ENCODE assay signal across 8 cellular contexts in genomic region chrX:129842510-129843208, GRCh38. TPM values are rescaled to one million over a fixed set of nuclear protein-coding genes. Genes with fewer than 3 reads are reported as not detected.
DNase-seq lines count a peak whose midpoint lies in the region; ATAC-seq and TF ChIP-seq lines count a peak whose summit lies in the region.

No MANE protein-coding gene starts in this region.

- H3K4me1 Mint-ChIP-seq in immature natural killer cell: peaks cover 7 to 13% of the 10 kb centered on the region in 2 donors

- H2AK5ac ChIP-seq in IMR-90 (ENCODE audit: low read depth, low read length): 0 out of 2 replicates have a peak overlapping the region, but pooled peaks have one; percentile 3

- H3K9ac ChIP-seq in IMR-90 (ENCODE audit: low read depth, low read length) (peak overlapping the region; percentile 39), smooth muscle cell (ENCODE audit: low read depth) (peak overlapping the region; percentile 75)

- peak overlapping the region; percentile 67 for H3K4ac ChIP-seq in IMR-90 (ENCODE audit: low read depth, low read length)

- no peaks in the 10 kb centered on the region for H3K36me3 Mint-ChIP-seq in immature natural killer cell

- H4K5ac ChIP-seq in IMR-90 (ENCODE audit: low read depth, low read length): no peak overlapping the region

- TF ChIP-seq POLR2A in IMR-90 (IDR thresholded peaks at IDR 0.05; ENCODE audit: low read depth, low read length): no peak
- no peak for TF ChIP-seq POLR2A in adrenal gland (IDR thresholded peaks at IDR 0.05)

- no peak overlapping the region for H3K18ac ChIP-seq in IMR-90 (ENCODE audit: low read depth, low read length)

- peak overlapping the region; percentile 21; the same call in 1 of the 2 replicates for H4K91ac ChIP-seq in IMR-90 (ENCODE audit: insufficient read depth, low read depth, low read length)

- no peak overlapping the region for H2BK15ac ChIP-seq in IMR-90 (ENCODE audit: low read depth, low read length)

- H3K9me3 ChIP-seq in IMR-90 (ENCODE audit: control insufficient read depth, insufficient read depth, low read length) (no peaks in the 10 kb centered on the region), adrenal gland (replicated peaks in 1 of 3) (no peaks in the 10 kb centered on the region), smooth muscle cell (replicated peaks; ENCODE audit: low read depth) (no peaks in the 10 kb centered on the region)

- H3K36me3 ChIP-seq in IMR-90 (ENCODE audit: control insufficient read depth, insufficient read depth, low read length) (peaks cover 6% of the 10 kb centered on the region), adrenal gland (replicated peaks in 1 of 2) (no peaks in the 10 kb centered on the region), smooth muscle cell (ENCODE audit: low read depth) (no peaks in the 10 kb centered on the region)

- 41% methylated on average over 5 of the region's 17 CpGs; no CpG with 5 or more reads in 1 of the 2 experiments for WGBS in IMR-90 (ENCODE audit: extremely low coverage in 2 of 2, insufficient read length in 1 of 2), 2 experiments
- 2 to 42% (median 31%) methylated on average over 4 to 17 of the region's 17 CpGs for WGBS in adrenal gland, 4 donors
- WGBS in smooth muscle cell (ENCODE audit: low lambda C conversion rate): 39% methylated on average over 17 of the region's 17 CpGs

- peaks cover 13% of the 10 kb centered on the region for H3K79me2 ChIP-seq in smooth muscle cell (ENCODE audit: low read depth)

- H2AFZ ChIP-seq in IMR-90 (replicated peaks; ENCODE audit: low read length, poor library complexity) (peak overlapping the region; percentile 90), smooth muscle cell (ENCODE audit: low read depth) (peak overlapping the region; percentile 81)

- no peaks in the 10 kb centered on the region for H3F3A ChIP-seq in smooth muscle cell (ENCODE audit: low read depth)

- H2BK20ac ChIP-seq in IMR-90 (ENCODE audit: low read depth, low read length): no peak overlapping the region

- H3K56ac ChIP-seq in IMR-90 (ENCODE audit: extremely low read depth, insufficient read depth, low read length): peak overlapping the region; percentile 32; the same call in 1 of the 2 replicates

- CTCF ChIA-PET in IMR-90 (lab: Yijun Ruan, JAX): no interaction called here

- DNase-seq in IMR-90 (peak; percentile 49), adrenal gland (peak; percentile 16 to 54 (median 29)), immature natural killer cell (no peak), smooth muscle cell (lab: John Stamatoyannopoulos, UW; ENCODE audit: unreplicated experiment) (no peak)

- peak overlapping the region; percentile 31 for H2AK9ac ChIP-seq in IMR-90 (replicated peaks; ENCODE audit: low read depth, low read length, poor library complexity)

- H3K4me2 ChIP-seq in IMR-90 (ENCODE audit: low read depth, low read length) (peak overlapping the region; percentile 62), smooth muscle cell (peak overlapping the region; percentile 89)

- intact Hi-C loops in IMR-90 (cut with micrococcal nuclease): no loop called here
- intact Hi-C loops in adrenal gland (cut with DNase I): no loop called here

- peak overlapping the region; percentile 87 for H3K27ac ChIP-seq in C4-2B
- peak overlapping the region; percentile 19 for H3K27ac ChIP-seq in IMR-90 (ENCODE audit: insufficient read depth, low read length)
- peak overlapping the region in 2 of 5 donors; percentile 71 to 81 for H3K27ac ChIP-seq in adrenal gland
- peak overlapping the region; percentile 71 for H3K27ac ChIP-seq in smooth muscle cell (ENCODE audit: low read depth)

- in situ Hi-C loops in IMR-90 (cut with MboI; ENCODE audit: low sequenced_read_pairs): no loop called here

- H3K9me3 Mint-ChIP-seq in immature natural killer cell: no peaks in the 10 kb centered on the region

- H3K4me1 ChIP-seq in IMR-90 (ENCODE audit: control insufficient read depth, insufficient read depth, low read length) (no peaks in the 10 kb centered on the region), adrenal gland (replicated peaks in 1 of 2) (no peaks in the 10 kb centered on the region), smooth muscle cell (ENCODE audit: low read depth) (peaks cover 2% of the 10 kb centered on the region)

- peak overlapping the region; percentile 70 for H3K4me3 ChIP-seq in IMR-90 (ENCODE audit: insufficient read depth, low read depth, low read length)
- peak overlapping the region in 2 of 4 donors; percentile 41 to 82 for H3K4me3 ChIP-seq in adrenal gland
- H3K4me3 ChIP-seq in smooth muscle cell: peak overlapping the region; percentile 59

- H3K79me1 ChIP-seq in IMR-90 (ENCODE audit: low read depth in 1 of 2, low read length in 2 of 2): peaks cover 5 to 31% of the 10 kb centered on the region in 2 experiments; a peak in 3 of 4 replicates

- peak overlapping the region in 2 of 6 donors; percentile 15 to 27 for H3K27ac Mint-ChIP-seq in immature natural killer cell

- TF ChIP-seq CTCF in C4-2B (conservative IDR thresholded peaks at IDR 0.05) (no peak), IMR-90 (conservative IDR thresholded peaks at IDR 0.05; ENCODE audit: low read depth, low read length) (no peak), adrenal gland (IDR thresholded peaks at IDR 0.05) (no peak), smooth muscle cell (IDR thresholded peaks at IDR 0.05; ENCODE audit: borderline replicate concordance, insufficient read depth, poor library complexity, severe bottlenecking) (no peak)

- H4K20me1 ChIP-seq in IMR-90 (ENCODE audit: insufficient read depth, low read length): no peaks in the 10 kb centered on the region; the same call in none of the 2 replicates
- peaks cover 36% of the 10 kb centered on the region for H4K20me1 ChIP-seq in smooth muscle cell (ENCODE audit: low read depth)

- POLR2A ChIA-PET in IMR-90 (lab: Charles Lee; ENCODE audit: unreplicated experiment): no interaction called here

- peak overlapping the region; percentile 72 to 88 (median 74) for H3K4me3 Mint-ChIP-seq in immature natural killer cell

- ATAC-seq in IMR-90 (ENCODE audit: low read depth) (peak; percentile 13), esophagus mucosa (no peak), HG03135 (IDR thresholded peaks at IDR 0.05; ENCODE audit: unreplicated experiment) (no peak), HG02610 (IDR thresholded peaks at IDR 0.05; ENCODE audit: unreplicated experiment) (no peak)

- no peaks in the 10 kb centered on the region; the same call in 1 of the 2 replicates for H3K9me1 ChIP-seq in IMR-90 (ENCODE audit: insufficient read depth, low read length)

- H2BK5ac ChIP-seq in IMR-90 (ENCODE audit: low read depth, low read length, poor library complexity, severe bottlenecking): peak overlapping the region; percentile 10

- no peak overlapping the region for H2BK120ac ChIP-seq in IMR-90 (ENCODE audit: low read depth, low read length)

- peak overlapping the region; percentile 28; the same call in 1 of the 2 replicates for H3K14ac ChIP-seq in IMR-90 (replicated peaks; ENCODE audit: low read depth, low read length)

- peak overlapping the region; percentile 35 to 36; a peak in 1 of 4 replicates for H4K8ac ChIP-seq in IMR-90 (ENCODE audit: low read depth in 2 of 2, low read length in 2 of 2)

- H3K27me3 Mint-ChIP-seq in immature natural killer cell (ENCODE audit: low read depth in 3 of 3): peaks cover 4 to 12% (median 5%) of the 10 kb centered on the region in 3 donors

- peak overlapping the region; percentile 17 for H3K23ac ChIP-seq in IMR-90 (ENCODE audit: low read depth, low read length)

- BruUV-seq in IMR-90 (replicated peaks; lab: Mats Ljungman, UMichigan): no TSS peak

- dilution Hi-C loops in IMR-90 (cut with HindIII; ENCODE audit: low sequenced_read_pairs, unreplicated experiment): no loop called here

- no peak for TF ChIP-seq RAD21 in IMR-90 (IDR thresholded peaks at IDR 0.05; ENCODE audit: low read length)

- peaks cover 5% of the 10 kb centered on the region; the same call in 1 of the 2 replicates for H3K27me3 ChIP-seq in IMR-90 (ENCODE audit: control insufficient read depth, insufficient read depth, low read length)
- H3K27me3 ChIP-seq in adrenal gland: no peaks in the 10 kb centered on the region
- no peaks in the 10 kb centered on the region for H3K27me3 ChIP-seq in smooth muscle cell (ENCODE audit: low read depth)

TF ChIP-seq in IMR-90, 13 proteins besides CTCF, POLR2A, EP300 and RAD21 (continues in another document):
- TF ChIP-seq BHLHE40 (IDR thresholded peaks at IDR 0.05; ENCODE audit: low read depth, low read length): no peak
- no peak for TF ChIP-seq SMC3 (IDR thresholded peaks at IDR 0.05; ENCODE audit: low read depth, low read length)
- TF ChIP-seq RCOR1 (IDR thresholded peaks at IDR 0.05; ENCODE audit: insufficient replicate concordance, low read length): no peak
- no peak for TF ChIP-seq FOS (IDR thresholded peaks at IDR 0.05; ENCODE audit: low read depth, low read length)
- TF ChIP-seq CEBPB (IDR thresholded peaks at IDR 0.05; ENCODE audit: low read depth, low read length): no peak
- TF ChIP-seq NFE2L2 (IDR thresholded peaks at IDR 0.05; ENCODE audit: low read depth, low read length): no peak
- no peak for TF ChIP-seq MAZ (IDR thresholded peaks at IDR 0.05; ENCODE audit: borderline replicate concordance, low read depth, low read length)
- TF ChIP-seq MAFK (IDR thresholded peaks at IDR 0.05; ENCODE audit: low read depth, low read length): no peak
- TF ChIP-seq CHD1 (IDR thresholded peaks at IDR 0.05; ENCODE audit: low read depth, low read length): no peak
- no peak for TF ChIP-seq ELK1 (IDR thresholded peaks at IDR 0.05; ENCODE audit: borderline replicate concordance, low read depth, low read length)

RNA-seq across cellular contexts. Expression of gene ZDHHC9, which starts 1.0 kb away (rescaled TPM):
- total RNA-seq in IMR-90 (2012; rRNA removed) (14.2 and 17.7 TPM in 2 replicates), adrenal gland (10 to 100 TPM; 20.7 to 75.7 (median 26.4) TPM), smooth muscle cell (34.1 and 45.7 TPM in 2 replicates), esophagus mucosa (12.8 TPM)
- polyA plus RNA-seq in IMR-90 (2012; rRNA removed) (25.9 and 28.4 TPM in 2 replicates), adrenal gland (10 to 100 TPM in 1 of 3 donors, 1 to 10 TPM in 2; 4.3 to 33.3 (median 7.2) TPM), immature natural killer cell (1 to 10 TPM; 1.4 to 2.2 (median 1.6) TPM), smooth muscle cell (44.3 and 47.0 TPM in 2 replicates)
- 12.0 and 13.1 TPM in 2 replicates for polyA plus RNA-seq in IMR-90 (2012; cell fraction: cytosol; rRNA removed)
- polyA plus RNA-seq in IMR-90 (2012; cell fraction: nucleus; rRNA removed; ENCODE audit: low replicate concordance): 10.4 and 23.2 TPM in 2 replicates

Comparison
In these comparisons a context has a peak if more than half of its experiments do, and no peak if none do; other contexts are left out.
1. DNase-seq: peak in IMR-90 (single experiment) and adrenal gland (7 of 7); none in immature natural killer cell (0 of 3) and smooth muscle cell (single experiment).